8 cellular contexts compared by ENCODE assay signal in genomic region chr17:38729886-38730525, GRCh38. TPM values are rescaled to one million over a fixed set of nuclear protein-coding genes. Genes with fewer than 3 reads are reported as not detected.
DNase-seq lines count a peak whose midpoint lies in the region; ATAC-seq and TF ChIP-seq lines count a peak whose summit lies in the region.

Gene CISD3, plus strand, starts transcription at chr17:38730341. Its CDS starts 18 bp downstream, at chr17:38730359.

- peak within 1 kb of the TSS; percentile 80 for H3K27ac ChIP-seq in CD4-positive, alpha-beta T cell (ENCODE audit: low read depth, low read length)
- peak within 1 kb of the TSS; percentile 42 for H3K27ac ChIP-seq in OCI-LY1 (ENCODE audit: low read depth, low read length, poor library complexity, severe bottlenecking)

- H3K4me2 ChIP-seq in OCI-LY1 (ENCODE audit: low read length): peak within 1 kb of the TSS; percentile 93

- DNase-seq in CD4-positive, alpha-beta T cell: peak; percentile 67 to 89 (median 82)
- DNase-seq in activated T-cell treated with anti-CD3 and anti-CD28 coated beads for 1 hour (ENCODE audit: low read depth): peak; percentile 75
- no peak for DNase-seq in epithelial cell of proximal tubule (ENCODE audit: low read depth)
- peak; percentile 88 for DNase-seq in stimulated activated CD8-positive, alpha-beta memory T cell treated with anti-CD3 and anti-CD28 coated beads, Interleukin-4, amount 100 ng/mL, for 48 hours

- no peaks in the 10 kb centered on the region for H3K9me3 Mint-ChIP-seq in CD4-positive, alpha-beta T cell

- H3K79me2 ChIP-seq in OCI-LY1 (ENCODE audit: insufficient read depth, low read length): no peaks in the 10 kb centered on the region

- H3K4me3 Mint-ChIP-seq in CD4-positive, alpha-beta T cell: peak within 1 kb of the TSS; percentile 99

- H3K36me3 ChIP-seq in OCI-LY1 (ENCODE audit: insufficient read depth, low read length) (peaks cover 3% of the 10 kb centered on the region; the same call in 1 of the 2 replicates), mucosa of stomach (ENCODE audit: control insufficient read depth, insufficient read depth, low read length) (no peaks in the 10 kb centered on the region)

- H3K9ac ChIP-seq in OCI-LY1 (ENCODE audit: low read length) (peak within 1 kb of the TSS; percentile 89), mucosa of stomach (ENCODE audit: low read length) (peak within 1 kb of the TSS; percentile 81)

- peaks cover 9% of the 10 kb centered on the region; the same call in 1 of the 2 replicates for H3F3A ChIP-seq in OCI-LY1 (ENCODE audit: insufficient read depth, low read length)

- POLR2A ChIA-PET in CD4-positive, alpha-beta T cell (lab: Charles Lee): interaction anchor here (1.0 to 3.6 kb wide), 7 partner anchors 12 to 31 kb away, joined by 3 to 180 read pairs (median 16); partner anchors contain the start of genes MLLT6 and PSMB3

- no peaks in the 10 kb centered on the region for H4K20me1 ChIP-seq in OCI-LY1 (ENCODE audit: insufficient read depth, low read length)

- CTCF ChIA-PET in CD4-positive, alpha-beta T cell (lab: Charles Lee): interaction anchor here (0.7 kb wide), 1 partner anchor 28 kb away, joined by 3 read pairs; no protein-coding TSS in a partner anchor

- H3K9me3 ChIP-seq in CD4-positive, alpha-beta T cell (ENCODE audit: control insufficient read depth, low read length): no peaks in the 10 kb centered on the region
- H3K9me3 ChIP-seq in OCI-LY1 (ENCODE audit: low read length) (no peaks in the 10 kb centered on the region), mucosa of stomach (ENCODE audit: control insufficient read depth, low read length) (no peaks in the 10 kb centered on the region)

- peak within 1 kb of the TSS; percentile 89 for H3K27ac Mint-ChIP-seq in CD4-positive, alpha-beta T cell

- H3K9me2 ChIP-seq in OCI-LY1 (ENCODE audit: low read depth, low read length): no peaks in the 10 kb centered on the region

- peaks cover 22% of the 10 kb centered on the region for H3K36me3 Mint-ChIP-seq in CD4-positive, alpha-beta T cell (ENCODE audit: low read depth)

- TF ChIP-seq CTCF in CD4-positive, alpha-beta T cell (IDR thresholded peaks at IDR 0.05): peak; percentile 54
- TF ChIP-seq CTCF in OCI-LY1 (IDR thresholded peaks at IDR 0.05; ENCODE audit: low read length) (peak; percentile 50), epithelial cell of proximal tubule (conservative IDR thresholded peaks at IDR 0.05; ENCODE audit: low read depth, low read length) (peak; percentile 43)

- H3K27me3 Mint-ChIP-seq in CD4-positive, alpha-beta T cell: no peaks in the 10 kb centered on the region

- intact Hi-C loops in CD4-positive, alpha-beta T cell (cut with DNase I, micrococcal nuclease): loop anchor here (1.0 to 5.0 kb wide), 4 partner anchors 21 to 71 kb away; partner anchors contain the start of gene PSMB3 (in 1 of the 2)

- peak; percentile 70 for ATAC-seq in CD4-positive, alpha-beta T cell (ENCODE audit: poor library complexity)
- ATAC-seq in GM19397 (IDR thresholded peaks at IDR 0.05; ENCODE audit: unreplicated experiment): peak; percentile 84
- ATAC-seq in HG03571 (IDR thresholded peaks at IDR 0.05; ENCODE audit: unreplicated experiment): peak; percentile 67

- H3K4me1 ChIP-seq in OCI-LY1 (ENCODE audit: insufficient read depth, low read length, severe bottlenecking) (peaks cover 47% of the 10 kb centered on the region), mucosa of stomach (ENCODE audit: control insufficient read depth, insufficient read depth, low read length) (peaks cover 63% of the 10 kb centered on the region)

- no peaks in the 10 kb centered on the region for H3K27me3 ChIP-seq in CD4-positive, alpha-beta T cell (ENCODE audit: control insufficient read depth, insufficient read depth, low read length)
- H3K27me3 ChIP-seq in OCI-LY1 (ENCODE audit: insufficient read depth, low read length): no peaks in the 10 kb centered on the region
- H3K27me3 ChIP-seq in mucosa of stomach (ENCODE audit: control insufficient read depth, insufficient read depth, low read length): no peaks in the 10 kb centered on the region

- H2AFZ ChIP-seq in OCI-LY1 (ENCODE audit: low read length): no peak within 1 kb of the TSS

- peaks cover 85% of the 10 kb centered on the region for H3K4me1 Mint-ChIP-seq in CD4-positive, alpha-beta T cell (ENCODE audit: low read depth)

- H3K4me3 ChIP-seq in OCI-LY1 (ENCODE audit: low read depth, low read length, poor library complexity, severe bottlenecking): peak within 1 kb of the TSS; percentile 75
- peak within 1 kb of the TSS; percentile 91 for H3K4me3 ChIP-seq in epithelial cell of proximal tubule (ENCODE audit: low read depth, low read length)
- peak within 1 kb of the TSS; percentile 53 for H3K4me3 ChIP-seq in mucosa of stomach (ENCODE audit: low read length)

RNA-seq across cellular contexts. Expression of gene CISD3, which starts in this region (rescaled TPM):
- total RNA-seq in CD4-positive, alpha-beta T cell: 1 to 10 TPM; 4.7 to 5.7 TPM
- total RNA-seq in epithelial cell of proximal tubule: 9.4 and 19.3 TPM in 2 replicates
